13 cellular contexts compared by ENCODE assay signal in the genomic region with DNA sequence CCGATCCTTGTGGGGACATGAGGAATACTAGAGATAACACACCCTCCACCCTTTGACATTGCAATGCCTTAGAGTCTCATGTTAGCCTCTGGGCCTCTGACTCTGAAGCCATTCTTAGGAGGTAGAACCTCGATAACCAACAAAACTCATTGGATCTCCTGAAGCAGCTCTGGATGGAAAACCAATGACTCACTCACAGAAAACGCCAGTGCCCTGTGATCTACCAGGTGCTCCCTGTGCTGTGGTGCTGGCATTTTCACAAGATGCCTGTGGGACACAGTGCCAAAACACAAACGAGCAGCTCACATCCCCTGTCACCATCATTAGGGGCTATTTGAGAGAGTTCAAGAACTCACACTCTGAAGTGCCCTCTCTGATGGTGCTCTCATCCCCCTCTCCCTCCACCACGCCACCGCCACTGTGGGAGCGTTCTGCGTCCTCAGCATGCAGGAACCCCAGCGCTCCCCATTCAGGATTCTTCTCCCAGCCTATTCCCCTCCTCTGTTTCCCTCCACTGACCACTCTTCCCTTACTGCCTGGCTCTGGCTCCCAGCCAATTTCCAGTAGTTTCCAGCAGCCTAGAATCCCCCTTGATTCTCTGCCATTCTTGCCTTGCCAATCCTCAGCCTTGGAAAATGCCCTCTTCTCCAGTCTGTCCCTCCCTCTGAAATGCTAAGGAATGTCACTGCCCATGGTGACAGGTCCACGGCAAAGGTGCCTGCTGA. TPM values are rescaled to one million over a fixed set of nuclear protein-coding genes. Genes with fewer than 3 reads are reported as not detected.
DNase-seq lines count a peak whose midpoint lies in the region; ATAC-seq and TF ChIP-seq lines count a peak whose summit lies in the region.
"Had no signal": no experiment of that assay in that cellular context is flagged by ENCODE, and none has a peak within 500 bp of the region (broad histone marks: within the 10 kb centered on the region; RNA-seq: fewer than 3 reads in every experiment).

No MANE protein-coding gene starts in this region.

- no peak for ATAC-seq in CD4-positive, alpha-beta T cell (ENCODE audit: poor library complexity)
- ATAC-seq in GM21447 (IDR thresholded peaks at IDR 0.05; ENCODE audit: unreplicated experiment), result no peak

- H3K27me3 ChIP-seq in CD4-positive, alpha-beta T cell (ENCODE audit: control insufficient read depth, insufficient read depth, low read length), result no peaks in the 10 kb centered on the region
- H3K27me3 ChIP-seq: upper lobe of left lung had no signal

- no peaks in the 10 kb centered on the region for H3K36me3 ChIP-seq in OCI-LY7 (ENCODE audit: insufficient read depth, low read length)
- H3K36me3 ChIP-seq: upper lobe of left lung had no signal

- TF ChIP-seq CTCF in CD4-positive, alpha-beta T cell (IDR thresholded peaks at IDR 0.05), result no peak
- TF ChIP-seq CTCF in OCI-LY7 (conservative IDR thresholded peaks at IDR 0.05; ENCODE audit: low read length) (no peak), epithelial cell of esophagus (IDR thresholded peaks at IDR 0.05; ENCODE audit: insufficient read depth, low read depth, low read length, missing control alignments) (no peak)

- no peaks in the 10 kb centered on the region for H3K27me3 Mint-ChIP-seq in CD4-positive, alpha-beta T cell

- BruUV-seq in OCI-LY7 (replicated peaks; lab: Mats Ljungman, UMichigan), result no TSS peak

- no peaks in the 10 kb centered on the region for H4K20me1 ChIP-seq in OCI-LY7 (ENCODE audit: insufficient read depth, low read length)

- H3K4me2 ChIP-seq in OCI-LY7 (ENCODE audit: low read length), result peak overlapping the region; percentile 96; the same call in 1 of the 2 replicates

- no peaks in the 10 kb centered on the region for H3K9me2 ChIP-seq in OCI-LY7 (ENCODE audit: insufficient read depth, low read length)

- POLR2A ChIA-PET in CD4-positive, alpha-beta T cell (lab: Charles Lee), result interaction anchor here (1.4 to 2.1 kb wide), 2 partner anchors 24 to 59 kb away, joined by 3 to 11 read pairs; no protein-coding TSS in a partner anchor
- POLR2A ChIA-PET in OCI-LY7 (lab: Charles Lee), result interaction anchor here (9.3 kb wide), 1 partner anchor 22 kb away, joined by 106 read pairs; no protein-coding TSS in a partner anchor

- no peak for DNase-seq in CD4-positive, alpha-beta T cell
- no peak for DNase-seq in OCI-LY7 (ENCODE audit: low spot score)
- peak; percentile 72 for DNase-seq in epithelial cell of esophagus (ENCODE audit: low read depth)
- DNase-seq in renal cortical epithelial cell (ENCODE audit: low read depth), result peak; percentile 86
- no peak for DNase-seq in mesenteric fat pad (ENCODE audit: low spot score)
- no peak for DNase-seq in hypothalamus (lab: John Stamatoyannopoulos, UW)
- no peak for DNase-seq in NK-92 treated with Interleukin-12 subunit alpha and Interleukin-12 subunit beta, amount 100 ng/mL, for 24 hours (lab: John Stamatoyannopoulos, UW)
- DNase-seq: activated CD4-positive, alpha-beta T cell treated with anti-CD3 and anti-CD28 coated beads for 4 hours; activated gamma-delta T cell; CD4-positive, CD25-positive, alpha-beta regulatory T cell; SIG-M5 had no signal

- H3K4me1 ChIP-seq in OCI-LY7 (ENCODE audit: insufficient read depth, low read length, poor library complexity, severe bottlenecking), result peaks cover 43% of the 10 kb centered on the region

- no peaks in the 10 kb centered on the region for H3K9me3 ChIP-seq in CD4-positive, alpha-beta T cell (ENCODE audit: control insufficient read depth, low read length)
- no peaks in the 10 kb centered on the region for H3K9me3 ChIP-seq in OCI-LY7 (ENCODE audit: low read length)
- H3K9me3 ChIP-seq: upper lobe of left lung had no signal

- H3K9me3 Mint-ChIP-seq in CD4-positive, alpha-beta T cell, result no peaks in the 10 kb centered on the region
- H3K9me3 Mint-ChIP-seq: CD4-positive, CD25-positive, alpha-beta regulatory T cell had no signal

- peaks cover 33% of the 10 kb centered on the region for H3K4me1 Mint-ChIP-seq in CD4-positive, alpha-beta T cell (ENCODE audit: low read depth)

- H3K4me3 Mint-ChIP-seq in CD4-positive, alpha-beta T cell, result no peak overlapping the region
- H3K4me3 Mint-ChIP-seq: CD4-positive, CD25-positive, alpha-beta regulatory T cell had no signal

- peaks cover 8% of the 10 kb centered on the region; the same call in 1 of the 2 replicates for H3K79me2 ChIP-seq in OCI-LY7 (ENCODE audit: insufficient read depth, low read depth, low read length)

- H3K27ac ChIP-seq in CD4-positive, alpha-beta T cell (ENCODE audit: low read depth, low read length), result no peak overlapping the region
- H3K27ac ChIP-seq in OCI-LY7 (ENCODE audit: low read depth, low read length, poor library complexity, severe bottlenecking), result no peak overlapping the region

- peaks cover 5% of the 10 kb centered on the region for H3K36me3 Mint-ChIP-seq in CD4-positive, alpha-beta T cell (ENCODE audit: low read depth)
- H3K36me3 Mint-ChIP-seq: CD4-positive, CD25-positive, alpha-beta regulatory T cell had no signal

- H3K4me3 ChIP-seq in OCI-LY7 (ENCODE audit: low read depth, low read length, poor library complexity, severe bottlenecking) (no peak overlapping the region), epithelial cell of esophagus (ENCODE audit: low read length) (no peak overlapping the region)
- H3K4me3 ChIP-seq: upper lobe of left lung had no signal

- CTCF ChIA-PET in CD4-positive, alpha-beta T cell (lab: Charles Lee), result interaction anchor here (3.4 to 10.0 kb wide), 3 partner anchors 11 to 25 kb away, joined by 20 to 241 read pairs (median 33); no protein-coding TSS in a partner anchor
- CTCF ChIA-PET in OCI-LY7 (lab: Charles Lee; ENCODE audit: unreplicated experiment), result interaction anchor here (1.2 to 7.3 kb wide), 3 partner anchors 16 to 27 kb away, joined by 3 to 136 read pairs (median 12); a partner anchor contains a TSS

- intact Hi-C loops in CD4-positive, alpha-beta T cell (cut with DNase I, micrococcal nuclease), result loop anchor here (1.0 to 10.0 kb wide), 4 partner anchors 24 to 403 kb away; a partner anchor contains a TSS
- intact Hi-C loops in OCI-LY7 (cut with micrococcal nuclease; ENCODE audit: unreplicated experiment), result loop anchor here (1.0 to 10.0 kb wide), 3 partner anchors 16 to 227 kb away; a partner anchor contains a TSS

- H2AFZ ChIP-seq in OCI-LY7 (ENCODE audit: low read length), result peak overlapping the region; percentile 59; the same call in 1 of the 2 replicates

- H3K27ac Mint-ChIP-seq in CD4-positive, alpha-beta T cell, result peak overlapping the region; percentile 36

RNA-seq across cellular contexts. Expression of a gene that starts 4.6 kb away (rescaled TPM):
- total RNA-seq in CD4-positive, alpha-beta T cell, result 10 to 100 TPM; 31.7 to 39.5 TPM
- 146 and 153 TPM in 2 replicates for total RNA-seq in OCI-LY7 (2014; rRNA removed; shearing (Covaris generic))
- total RNA-seq in OCI-LY7 (2022), result 160 and 171 TPM in 2 replicates
- 43.9 and 61.6 TPM in 2 replicates for total RNA-seq in renal cortical epithelial cell
- total RNA-seq in mesenteric fat pad, result 72.9 TPM

RNA-seq across cellular contexts. Expression of a gene that starts 15.4 kb away (rescaled TPM):
- total RNA-seq in CD4-positive, alpha-beta T cell, result 1 to 10 TPM; 6.0 to 6.9 TPM
- total RNA-seq in OCI-LY7 (2014; rRNA removed; shearing (Covaris generic)), result 0.35 and 0.67 TPM in 2 replicates
- total RNA-seq in OCI-LY7 (2022) (0.34 TPM in 1 of 2 replicates, not detected in the other), renal cortical epithelial cell (13.9 and 22.7 TPM in 2 replicates), mesenteric fat pad (7.7 TPM)

RNA-seq across cellular contexts. Expression of a gene that starts 33.8 kb away (rescaled TPM):
- total RNA-seq in CD4-positive, alpha-beta T cell, result 10 to 100 TPM; 19.3 to 20.3 TPM
- total RNA-seq in OCI-LY7 (2014; rRNA removed; shearing (Covaris generic)), result 30.1 and 51.0 TPM in 2 replicates
- 62.2 and 71.1 TPM in 2 replicates for total RNA-seq in OCI-LY7 (2022)
- 5.9 and 8.9 TPM in 2 replicates for total RNA-seq in renal cortical epithelial cell
- total RNA-seq in mesenteric fat pad, result 10.4 TPM

RNA-seq across cellular contexts. Expression of a gene that starts 43.7 kb away (rescaled TPM):
- 10 to 100 TPM; 42.0 to 45.5 TPM for total RNA-seq in CD4-positive, alpha-beta T cell
- total RNA-seq in OCI-LY7 (2014; rRNA removed; shearing (Covaris generic)), result 248 and 311 TPM in 2 replicates
- total RNA-seq in OCI-LY7 (2022), result 210 and 219 TPM in 2 replicates
- total RNA-seq in renal cortical epithelial cell, result 171 and 306 TPM in 2 replicates
- 92.4 TPM for total RNA-seq in mesenteric fat pad

RNA-seq across cellular contexts. Expression of a gene that starts 45.9 kb away (rescaled TPM):
- 100 to 1,000 TPM; 205 to 212 TPM for total RNA-seq in CD4-positive, alpha-beta T cell
- total RNA-seq in OCI-LY7 (2014; rRNA removed; shearing (Covaris generic)), result 105 and 124 TPM in 2 replicates
- total RNA-seq in OCI-LY7 (2022) (108 and 117 TPM in 2 replicates), renal cortical epithelial cell (not detected in 2 replicates), mesenteric fat pad (5.3 TPM)

Comparison
In these comparisons a context has a peak if more than half of its experiments do, and no peak if none do; other contexts are left out.
1. DNase-seq: peak in epithelial cell of esophagus (single experiment) and renal cortical epithelial cell (single experiment); none in CD4-positive, alpha-beta T cell (0 of 10), OCI-LY7 (single experiment), mesenteric fat pad (single experiment), hypothalamus (0 of 51) and NK-92 treated with Interleukin-12 subunit alpha and Interleukin-12 subunit beta, amount 100 ng/mL, for 24 hours (single experiment).